18 cellular contexts compared by ENCODE assay signal in genomic region chr2:70639841-70640448, GRCh38.
A peak's percentile ranks its signal among the peaks of the same experiment; 100 is the strongest.
DNase-seq lines count a peak whose midpoint lies in the region; ATAC-seq and TF ChIP-seq lines count a peak whose summit lies in the region.
"Had no signal": no experiment of that assay in that cellular context is flagged by ENCODE, and none has a peak within 500 bp of the region (broad histone marks: within the 10 kb centered on the region; RNA-seq: fewer than 3 reads in every experiment).

No MANE protein-coding gene starts in this region.

- no peak overlapping the region for H4K8ac ChIP-seq in H9 (replicated peaks; ENCODE audit: insufficient read length, low read depth, low read length)

- no peaks in the 10 kb centered on the region for H3K79me2 ChIP-seq in H9 (ENCODE audit: insufficient read depth, low read length)

- H3K14ac ChIP-seq in H9 (ENCODE audit: insufficient read depth, low read length): no peak overlapping the region

- peak overlapping the region; percentile 9 for H3K4me3 Mint-ChIP-seq in activated T-cell treated with anti-CD3 and anti-CD28 coated beads, Interleukin-2, amount 50 U/mL, for 4 hours
- H3K4me3 Mint-ChIP-seq in H9: no peak overlapping the region; a peak in 1 of 5 replicates
- peak overlapping the region; percentile 9 for H3K4me3 Mint-ChIP-seq in activated T-helper 17 cell treated with anti-CD3 and anti-CD28 coated beads, Interleukin-2, amount 50 U/mL, for 72 hours
- H3K4me3 Mint-ChIP-seq in osteocyte (ENCODE audit: unreplicated experiment): no peak overlapping the region
- H3K4me3 Mint-ChIP-seq: B cell had no signal

- no peaks in the 10 kb centered on the region for H3K27me3 ChIP-seq in H9 (ENCODE audit: insufficient read depth, low read length)

- no peak overlapping the region for H2AK5ac ChIP-seq in H9 (ENCODE audit: insufficient read length, low read length)

- no peak overlapping the region for H3K27ac ChIP-seq in H9 (ENCODE audit: insufficient read length, low read depth, low read length)
- H3K27ac ChIP-seq: PC-9 had no signal

- H3T11ph ChIP-seq in H9 (ENCODE audit: low read length): no peak overlapping the region

- no peak overlapping the region for H2AFZ ChIP-seq in H9 (ENCODE audit: low read length)
- H2AFZ ChIP-seq: PC-9 had no signal

- no peaks in the 10 kb centered on the region for H3K36me3 Mint-ChIP-seq in activated T-cell treated with anti-CD3 and anti-CD28 coated beads, Interleukin-2, amount 50 U/mL, for 4 hours (ENCODE audit: insufficient read depth)
- H3K36me3 Mint-ChIP-seq in H9 (ENCODE audit: insufficient read depth in 1 of 3, low read depth in 3 of 3) (peaks cover 2 to 11% (median 7%) of the 10 kb centered on the region in 3 experiments; a peak in 6 of 7 replicates), osteocyte (ENCODE audit: unreplicated experiment) (no peaks in the 10 kb centered on the region)
- no peaks in the 10 kb centered on the region for H3K36me3 Mint-ChIP-seq in activated T-helper 17 cell treated with anti-CD3 and anti-CD28 coated beads, Interleukin-2, amount 50 U/mL, for 72 hours (ENCODE audit: low read depth)

- H3K23ac ChIP-seq in H9 (ENCODE audit: insufficient read length, low read depth, low read length): no peak overlapping the region

- WGBS in H9 (ENCODE audit: extremely low coverage, insufficient read length, low lambda C conversion rate): no CpG with 5 or more reads among the region's 4 CpGs

- H2BK15ac ChIP-seq in H9 (ENCODE audit: low read depth, low read length): no peak overlapping the region

- H4K5ac ChIP-seq in H9 (ENCODE audit: insufficient read length, low read depth, low read length): no peak overlapping the region

- TF ChIP-seq CTCF in H9 (conservative IDR thresholded peaks at IDR 0.05) (no peak), osteocyte (IDR thresholded peaks at IDR 0.05) (no peak)

- H2BK5ac ChIP-seq in H9 (ENCODE audit: insufficient read length, low read length): no peak overlapping the region

- H2BK120ac ChIP-seq in H9 (ENCODE audit: low read depth, low read length, poor library complexity, severe bottlenecking): no peak overlapping the region

- no peak overlapping the region for H3K9ac ChIP-seq in H9 (ENCODE audit: extremely low read depth, insufficient read length, low read length)

- no peak for DNase-seq in activated T-cell treated with anti-CD3 and anti-CD28 coated beads, Interleukin-2, amount 50 U/mL, for 4 hours
- no peak for DNase-seq in activated T-cell treated with anti-CD3 and anti-CD28 coated beads, Interleukin-2, amount 50 U/mL, for 48 hours
- DNase-seq in H9: peak; percentile 4
- DNase-seq in osteocyte (ENCODE audit: extremely low spot score, unreplicated experiment): peak; percentile 48
- no peak for DNase-seq in epidermal melanocyte (ENCODE audit: insufficient read length, low spot score)
- DNase-seq: CD8-positive, alpha-beta memory T cell; DMS53; MV-4-11; NCI-H1417; NCI-H187 treated with DMSO at 0.1 percent for 48 hours; NCI-H2227 treated with DMSO at 0.1 percent for 48 hours; NCI-H524; NCI-H82; PC-9 had no signal

- H3K18ac ChIP-seq in H9 (ENCODE audit: insufficient read length, low read depth, low read length): no peak overlapping the region

- no peak overlapping the region for H2BK20ac ChIP-seq in H9 (ENCODE audit: low read depth, low read length, poor library complexity, severe bottlenecking)

- H3K4me1 Mint-ChIP-seq in activated T-cell treated with anti-CD3 and anti-CD28 coated beads, Interleukin-2, amount 50 U/mL, for 4 hours (ENCODE audit: low read depth): peaks cover 30% of the 10 kb centered on the region
- H3K4me1 Mint-ChIP-seq in H9 (peaks cover 0 to 2% of the 10 kb centered on the region in 2 experiments; a peak in 1 of 4 replicates), osteocyte (ENCODE audit: unreplicated experiment) (no peaks in the 10 kb centered on the region)
- H3K4me1 Mint-ChIP-seq in activated T-helper 17 cell treated with anti-CD3 and anti-CD28 coated beads, Interleukin-2, amount 50 U/mL, for 72 hours: peaks cover 20% of the 10 kb centered on the region
- H3K4me1 Mint-ChIP-seq: B cell had no signal

- ATAC-seq in activated T-cell treated with anti-CD3 and anti-CD28 coated beads, Interleukin-2, amount 50 U/mL, for 4 hours: no peak
- ATAC-seq in activated T-helper 17 cell treated with anti-CD3 and anti-CD28 coated beads, Interleukin-2, amount 50 U/mL, for 72 hours (replicated peaks): no peak
- no peak for ATAC-seq in HG02759 (IDR thresholded peaks at IDR 0.05; ENCODE audit: unreplicated experiment)
- ATAC-seq: K562 had no signal

- no peak overlapping the region for H3K4ac ChIP-seq in H9 (ENCODE audit: low read depth, low read length)

- no peaks in the 10 kb centered on the region for H3K9me3 ChIP-seq in H9 (ENCODE audit: control insufficient read depth, low read depth, low read length)

- no peaks in the 10 kb centered on the region for H3K27me3 Mint-ChIP-seq in activated T-cell treated with anti-CD3 and anti-CD28 coated beads, Interleukin-2, amount 50 U/mL, for 4 hours (ENCODE audit: low read depth)
- H3K27me3 Mint-ChIP-seq in H9 (ENCODE audit: low read depth): no peaks in the 10 kb centered on the region
- no peaks in the 10 kb centered on the region for H3K27me3 Mint-ChIP-seq in activated T-helper 17 cell treated with anti-CD3 and anti-CD28 coated beads, Interleukin-2, amount 50 U/mL, for 72 hours
- H3K27me3 Mint-ChIP-seq in osteocyte (ENCODE audit: unreplicated experiment): peaks cover 25% of the 10 kb centered on the region

- H3K9me3 Mint-ChIP-seq in activated T-cell treated with anti-CD3 and anti-CD28 coated beads, Interleukin-2, amount 50 U/mL, for 4 hours: peaks cover 4% of the 10 kb centered on the region
- H3K9me3 Mint-ChIP-seq in H9 (peaks cover 11 to 14% of the 10 kb centered on the region in 2 experiments; a peak in 4 of 5 replicates), osteocyte (ENCODE audit: unreplicated experiment) (no peaks in the 10 kb centered on the region)
- no peaks in the 10 kb centered on the region for H3K9me3 Mint-ChIP-seq in activated T-helper 17 cell treated with anti-CD3 and anti-CD28 coated beads, Interleukin-2, amount 50 U/mL, for 72 hours

- no peak overlapping the region for H2BK12ac ChIP-seq in H9 (ENCODE audit: insufficient read length, low read depth, low read length)

- H3K27ac Mint-ChIP-seq in H9 (no peak overlapping the region), osteocyte (ENCODE audit: unreplicated experiment) (no peak overlapping the region)
- no peak overlapping the region for H3K27ac Mint-ChIP-seq in activated T-helper 17 cell treated with anti-CD3 and anti-CD28 coated beads, Interleukin-2, amount 50 U/mL, for 72 hours
- H3K27ac Mint-ChIP-seq: B cell; CD8-positive, alpha-beta memory T cell had no signal

- H3K56ac ChIP-seq in H9 (ENCODE audit: insufficient read length, low read depth, low read length): no peak overlapping the region

- H3K4me1 ChIP-seq in H9 (ENCODE audit: insufficient read depth, low read length): no peaks in the 10 kb centered on the region

- H4K91ac ChIP-seq in H9 (ENCODE audit: insufficient read length, low read depth, low read length): no peak overlapping the region

- H3K23me2 ChIP-seq in H9 (ENCODE audit: insufficient read length, low read depth, low read length, poor library complexity, severe bottlenecking): no peaks in the 10 kb centered on the region

- no peaks in the 10 kb centered on the region for H3K79me1 ChIP-seq in H9 (ENCODE audit: insufficient read depth, low read depth, low read length, poor library complexity, severe bottlenecking)

- no peak overlapping the region for H3K4me2 ChIP-seq in H9 (ENCODE audit: insufficient read depth, insufficient read length, low read length)
- H3K4me2 ChIP-seq: PC-9 had no signal

- H4K20me1 ChIP-seq in H9 (ENCODE audit: control insufficient read depth, insufficient read depth, insufficient read length): no peaks in the 10 kb centered on the region

Comparison
In these comparisons a context has a peak if more than half of its experiments do, and no peak if none do; other contexts are left out.
1. DNase-seq: peak in H9 (single experiment) and osteocyte (single experiment); none in activated T-cell treated with anti-CD3 and anti-CD28 coated beads, Interleukin-2, amount 50 U/mL, for 4 hours (single experiment), activated T-cell treated with anti-CD3 and anti-CD28 coated beads, Interleukin-2, amount 50 U/mL, for 48 hours (0 of 2) and epidermal melanocyte (single experiment).
2. H3K4me3 Mint-ChIP-seq: peak in activated T-cell treated with anti-CD3 and anti-CD28 coated beads, Interleukin-2, amount 50 U/mL, for 4 hours (single experiment) and activated T-helper 17 cell treated with anti-CD3 and anti-CD28 coated beads, Interleukin-2, amount 50 U/mL, for 72 hours (single experiment); none in H9 (0 of 2) and osteocyte (single experiment).